26 cellular contexts compared by ENCODE assay signal in genomic region chr6:56420296-56420695, GRCh38.
"Had no signal": no experiment of that assay in that cellular context is flagged by ENCODE, and none has a peak within 500 bp of the region (broad histone marks: within the 10 kb centered on the region; RNA-seq: fewer than 3 reads in every experiment).

No MANE protein-coding gene starts in this region.

- DNase-seq: effector memory CD4-positive, alpha-beta T cell; foreskin keratinocyte; heart left ventricle; kidney; midbrain; naive thymus-derived CD4-positive, alpha-beta T cell; right lobe of liver; stimulated activated CD4-positive, alpha-beta T cell treated with anti-CD3 and anti-CD28 coated beads, Interleukin-15, amount 100 ng/mL, for 24 hours; stimulated activated CD4-positive, alpha-beta T cell treated with anti-CD3 and anti-CD28 coated beads, Interleukin-2, amount 100 ng/mL, for 48 hours; stimulated activated naive B cell treated with anti-CD40 and anti-IgM and Interleukin-4, amounts not matched to agents 10 μg/mL and 1 μg/mL and 100 μg/mL, for 72 hours; stimulated activated naive CD8-positive, alpha-beta T cell treated with anti-CD3 and anti-CD28 coated beads, Interleukin-15, amount 100 ng/mL, for 72 hours; transverse colon; upper lobe of right lung; uterus had no signal

- H3K9me3 Mint-ChIP-seq: dendritic cell treated with granulocyte-macrophage colony-stimulating factor and Interleukin-4, amounts not matched to agents 40 ng/mL and 50 ng/mL, for 4 days; memory B cell; nephron; neural progenitor cell; stimulated activated naive B cell treated with anti-CD40 and anti-IgM and Interleukin-4, amounts not matched to agents 10 μg/mL and 1 μg/mL and 100 μg/mL, for 72 hours; stimulated activated naive CD8-positive, alpha-beta T cell treated with anti-CD3 and anti-CD28 coated beads, Interleukin-15, amount 100 ng/mL, for 72 hours had no signal

- H3K9ac ChIP-seq: neural progenitor cell, parathyroid adenoma had no signal

- ATAC-seq: foreskin keratinocyte; gastroesophageal sphincter; heart left ventricle; left lobe of liver; naive thymus-derived CD4-positive, alpha-beta T cell; right lobe of liver; stimulated activated naive B cell treated with anti-CD40 and anti-IgM and Interleukin-4, amounts not matched to agents 10 μg/mL and 1 μg/mL and 100 μg/mL, for 72 hours; stimulated activated naive CD8-positive, alpha-beta T cell treated with anti-CD3 and anti-CD28 coated beads, Interleukin-15, amount 100 ng/mL, for 72 hours; upper lobe of right lung had no signal

- H3K36me3 ChIP-seq: esophagus muscularis mucosa, gastroesophageal sphincter, heart left ventricle, neural progenitor cell, right lobe of liver, suprapubic skin, transverse colon, upper lobe of right lung, uterus had no signal

- H3K27ac Mint-ChIP-seq: dendritic cell treated with granulocyte-macrophage colony-stimulating factor and Interleukin-4, amounts not matched to agents 40 ng/mL and 50 ng/mL, for 4 days; memory B cell; naive thymus-derived CD4-positive, alpha-beta T cell; neural progenitor cell; progenitor cell of endocrine pancreas; stimulated activated naive B cell treated with anti-CD40 and anti-IgM and Interleukin-4, amounts not matched to agents 10 μg/mL and 1 μg/mL and 100 μg/mL, for 72 hours; stimulated activated naive CD8-positive, alpha-beta T cell treated with anti-CD3 and anti-CD28 coated beads, Interleukin-15, amount 100 ng/mL, for 72 hours had no signal

- H3K27ac ChIP-seq: esophagus muscularis mucosa, foreskin keratinocyte, gastroesophageal sphincter, heart left ventricle, hepatocyte, neural progenitor cell, parathyroid adenoma, right lobe of liver, suprapubic skin, transverse colon, upper lobe of right lung had no signal

- H3K4me3 ChIP-seq: esophagus muscularis mucosa, gastroesophageal sphincter, heart left ventricle, hepatocyte, lung, neural progenitor cell, right lobe of liver, suprapubic skin, transverse colon, upper lobe of right lung, uterus had no signal

- H3K27me3 ChIP-seq: esophagus muscularis mucosa, gastroesophageal sphincter, heart left ventricle, hepatocyte, neural progenitor cell, right lobe of liver, suprapubic skin, transverse colon, upper lobe of right lung, uterus had no signal

- H3K9me3 ChIP-seq: esophagus muscularis mucosa, gastroesophageal sphincter, heart left ventricle, right lobe of liver, suprapubic skin, transverse colon, upper lobe of right lung, uterus had no signal

- H3K27me3 Mint-ChIP-seq: memory B cell had no signal

- H3K4me2 ChIP-seq: hepatocyte, neural progenitor cell had no signal

- H3K4me3 Mint-ChIP-seq: dendritic cell treated with granulocyte-macrophage colony-stimulating factor and Interleukin-4, amounts not matched to agents 40 ng/mL and 50 ng/mL, for 4 days; memory B cell; naive thymus-derived CD4-positive, alpha-beta T cell; nephron; neural progenitor cell; stimulated activated naive B cell treated with anti-CD40 and anti-IgM and Interleukin-4, amounts not matched to agents 10 μg/mL and 1 μg/mL and 100 μg/mL, for 72 hours; stimulated activated naive CD8-positive, alpha-beta T cell treated with anti-CD3 and anti-CD28 coated beads, Interleukin-15, amount 100 ng/mL, for 72 hours had no signal

- H3K36me3 Mint-ChIP-seq: memory B cell; naive thymus-derived CD4-positive, alpha-beta T cell; neural progenitor cell; stimulated activated naive B cell treated with anti-CD40 and anti-IgM and Interleukin-4, amounts not matched to agents 10 μg/mL and 1 μg/mL and 100 μg/mL, for 72 hours had no signal

- H3K4me1 Mint-ChIP-seq: memory B cell; naive thymus-derived CD4-positive, alpha-beta T cell; neural progenitor cell; stimulated activated naive B cell treated with anti-CD40 and anti-IgM and Interleukin-4, amounts not matched to agents 10 μg/mL and 1 μg/mL and 100 μg/mL, for 72 hours; stimulated activated naive CD8-positive, alpha-beta T cell treated with anti-CD3 and anti-CD28 coated beads, Interleukin-15, amount 100 ng/mL, for 72 hours had no signal

- H2AFZ ChIP-seq: hepatocyte, neural progenitor cell, parathyroid adenoma had no signal

- H3K4me1 ChIP-seq: foreskin keratinocyte, neural progenitor cell, parathyroid adenoma, right lobe of liver, suprapubic skin, transverse colon, upper lobe of right lung had no signal
